In the genomic region with DNA sequence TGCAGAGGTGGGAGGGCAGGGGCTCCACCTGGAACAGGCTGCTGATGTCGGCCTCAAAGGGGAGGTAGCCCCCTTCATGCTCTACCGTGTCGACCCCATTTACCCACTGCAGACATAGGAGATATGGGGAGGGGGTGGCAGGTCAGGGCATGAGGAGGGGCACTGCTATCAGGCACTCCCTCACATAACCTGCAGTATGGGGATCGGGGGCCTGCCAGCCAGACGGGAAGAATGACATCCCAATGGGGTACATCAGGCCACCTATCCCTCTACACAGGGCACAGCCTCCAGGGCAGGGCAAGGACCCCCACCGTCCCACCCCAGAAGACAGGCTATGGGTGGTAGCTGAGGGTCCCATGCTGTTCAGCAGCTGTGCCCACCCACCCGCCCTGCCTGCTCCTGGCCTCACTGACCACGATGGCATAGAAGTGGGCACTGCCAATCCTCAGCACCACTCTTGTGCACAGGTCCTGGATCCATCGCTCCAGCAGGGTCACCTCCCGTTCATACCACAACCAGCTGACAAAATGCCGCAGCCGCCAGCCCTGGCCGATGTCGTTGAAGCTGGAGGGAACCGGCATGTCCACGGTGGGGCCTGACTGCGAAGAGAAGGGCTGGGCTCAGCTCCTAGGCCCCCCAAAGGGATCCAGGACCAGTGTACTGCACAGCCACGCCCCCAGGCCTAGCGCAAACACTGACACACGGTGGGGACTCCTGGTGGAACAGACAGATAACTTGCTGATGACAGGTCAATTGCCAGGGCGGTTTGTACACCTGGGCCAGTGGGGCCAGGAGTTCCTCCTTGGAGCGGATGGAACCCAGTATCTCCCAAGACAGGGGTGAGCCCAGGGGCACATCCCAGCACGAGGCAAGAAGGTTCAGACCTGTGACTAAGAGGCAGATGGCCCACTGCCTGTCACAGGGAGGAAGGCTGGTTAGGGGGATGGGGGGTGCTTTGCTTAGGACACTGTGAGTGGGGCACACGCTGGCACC, we compare ENCODE assay signal across 16 cellular contexts. TPM values are rescaled to one million over a fixed set of nuclear protein-coding genes. Genes with fewer than 3 reads are reported as not detected.
A peak's percentile ranks its signal among the peaks of the same experiment; 100 is the strongest.
DNase-seq lines count a peak whose midpoint lies in the region; ATAC-seq and TF ChIP-seq lines count a peak whose summit lies in the region.
"Had no signal": no experiment of that assay in that cellular context is flagged by ENCODE, and none has a peak within 500 bp of the region (broad histone marks: within the 10 kb centered on the region; RNA-seq: fewer than 3 reads in every experiment).

No MANE protein-coding gene starts in this region.

- TF ChIP-seq CTCF in brain (conservative IDR thresholded peaks at IDR 0.05) (no peak), omental fat pad (IDR thresholded peaks at IDR 0.05) (no peak)

- H3K4me3 ChIP-seq in Karpas-422 (ENCODE audit: low read length): no peak overlapping the region
- H3K4me3 ChIP-seq: A549 had no signal

- H3K9me3 Mint-ChIP-seq in activated CD4-positive, alpha-beta T cell treated with anti-CD3 and anti-CD28 coated beads for 36 hours (ENCODE audit: low read depth): no peaks in the 10 kb centered on the region
- H3K9me3 Mint-ChIP-seq in brain: no peaks in the 10 kb centered on the region

- no peaks in the 10 kb centered on the region for H3K27me3 ChIP-seq in Karpas-422 (ENCODE audit: low read length)
- H3K27me3 ChIP-seq: right atrium auricular region, tibial artery had no signal

- no peak overlapping the region for H2AFZ ChIP-seq in Karpas-422 (ENCODE audit: low read length)

- no peak overlapping the region for H3K9ac ChIP-seq in Karpas-422 (ENCODE audit: low read length)

- H3K9me3 ChIP-seq in Karpas-422 (ENCODE audit: low read length): no peaks in the 10 kb centered on the region
- H3K9me3 ChIP-seq: A549, right atrium auricular region, tibial artery had no signal

- intact Hi-C loops in activated CD4-positive, alpha-beta T cell treated with anti-CD3 and anti-CD28 coated beads for 36 hours (cut with DNase I, micrococcal nuclease): loop anchor here in 1 of 2 experiments (5.0 to 10.0 kb wide), 2 partner anchors 300 to 392 kb away; a partner anchor contains a TSS

- no peaks in the 10 kb centered on the region for H4K20me1 ChIP-seq in Karpas-422 (ENCODE audit: insufficient read depth, low read depth, low read length)

- H3K27ac ChIP-seq in Karpas-422 (ENCODE audit: low read length): no peak overlapping the region
- H3K27ac ChIP-seq: A549, epithelial cell of prostate, right atrium auricular region, tibial artery had no signal

- H3K4me2 ChIP-seq in Karpas-422 (ENCODE audit: low read depth, low read length, poor library complexity, severe bottlenecking): no peak overlapping the region

- CTCF ChIA-PET in activated CD4-positive, alpha-beta T cell treated with anti-CD3 and anti-CD28 coated beads for 36 hours (lab: Charles Lee): no interaction called here

- H3K4me1 ChIP-seq in Karpas-422 (ENCODE audit: low read length): peaks cover 12% of the 10 kb centered on the region
- H3K4me1 ChIP-seq: A549 had no signal

- H3K36me3 ChIP-seq in Karpas-422 (ENCODE audit: insufficient read depth, low read length): peaks cover 25% of the 10 kb centered on the region

- peaks cover 29% of the 10 kb centered on the region for H3K4me1 Mint-ChIP-seq in activated CD4-positive, alpha-beta T cell treated with anti-CD3 and anti-CD28 coated beads for 36 hours
- peaks cover 16% of the 10 kb centered on the region for H3K4me1 Mint-ChIP-seq in brain

- H3K27ac Mint-ChIP-seq in activated CD4-positive, alpha-beta T cell treated with anti-CD3 and anti-CD28 coated beads for 36 hours: no peak overlapping the region
- peak overlapping the region in 2 of 5 experiments; percentile 33 to 43 for H3K27ac Mint-ChIP-seq in brain

- no peak for ATAC-seq in activated CD4-positive, alpha-beta T cell treated with anti-CD3 and anti-CD28 coated beads for 36 hours
- ATAC-seq in omental fat pad (ENCODE audit: low FRiP score) (peak; percentile 22), HG02840 (IDR thresholded peaks at IDR 0.05; ENCODE audit: low FRiP score, unreplicated experiment) (no peak)
- ATAC-seq: A549 had no signal

- no peaks in the 10 kb centered on the region for H3K27me3 Mint-ChIP-seq in activated CD4-positive, alpha-beta T cell treated with anti-CD3 and anti-CD28 coated beads for 36 hours
- no peaks in the 10 kb centered on the region for H3K27me3 Mint-ChIP-seq in brain

- peaks cover 33% of the 10 kb centered on the region for H3K36me3 Mint-ChIP-seq in activated CD4-positive, alpha-beta T cell treated with anti-CD3 and anti-CD28 coated beads for 36 hours (ENCODE audit: low read depth)
- H3K36me3 Mint-ChIP-seq in brain: peaks cover 27% of the 10 kb centered on the region

- peak; percentile 44 for DNase-seq in activated CD4-positive, alpha-beta T cell treated with anti-CD3 and anti-CD28 coated beads for 36 hours
- DNase-seq in activated CD4-positive, alpha-beta T cell treated with anti-CD3 and anti-CD28 coated beads for 4 hours: no peak
- DNase-seq in Karpas-422: peak; percentile 41
- DNase-seq in omental fat pad (ENCODE audit: low spot score): no peak
- no peak for DNase-seq in NCI-H524 (lab: John Stamatoyannopoulos, UW)
- DNase-seq in NCI-H1092 (lab: John Stamatoyannopoulos, UW): no peak
- DNase-seq: mesendoderm, NCI-H226, T-helper 9 cell, tibial artery had no signal

- POLR2A ChIA-PET in activated CD4-positive, alpha-beta T cell treated with anti-CD3 and anti-CD28 coated beads for 36 hours (lab: Charles Lee): interaction anchor here (0.7 to 1.0 kb wide), 2 partner anchors 36 to 199 kb away, joined by 3 to 6 read pairs; a partner anchor contains a TSS

- peaks cover 25% of the 10 kb centered on the region for H3K79me2 ChIP-seq in Karpas-422 (ENCODE audit: low read length)

- H3K9me2 ChIP-seq in Karpas-422 (replicated peaks; ENCODE audit: insufficient read depth, low read length): no peaks in the 10 kb centered on the region

- peak overlapping the region; percentile 51 for H3K4me3 Mint-ChIP-seq in activated CD4-positive, alpha-beta T cell treated with anti-CD3 and anti-CD28 coated beads for 36 hours
- peak overlapping the region; percentile 69 to 86 (median 80) for H3K4me3 Mint-ChIP-seq in brain

RNA-seq across cellular contexts. Expression of a gene that starts 24.1 kb away (rescaled TPM):
- total RNA-seq in activated CD4-positive, alpha-beta T cell treated with anti-CD3 and anti-CD28 coated beads for 36 hours: 10 to 100 TPM; 13.5 to 14.6 TPM
- 103 and 125 TPM in 2 replicates for total RNA-seq in Karpas-422 (2014; rRNA removed; shearing (Covaris generic); ENCODE audit: low replicate concordance)
- not detected for polyA plus RNA-seq in brain (ENCODE audit: insufficient read depth, low read depth, low replicate concordance)
- 1 to 10 TPM in 2 of 4 donors, under 1 TPM in 1, not detected in 1; 0.38 to 6.9 (median 1.3) TPM for total RNA-seq in omental fat pad
- total RNA-seq: right atrium auricular region had no signal
- polyA plus RNA-seq: A549 had no signal

RNA-seq across cellular contexts. Expression of a gene that starts 36.0 kb away (rescaled TPM):
- 1 to 10 TPM; 1.6 to 1.7 TPM for total RNA-seq in activated CD4-positive, alpha-beta T cell treated with anti-CD3 and anti-CD28 coated beads for 36 hours
- 8.5 and 12.0 TPM in 2 replicates for total RNA-seq in Karpas-422 (2014; rRNA removed; shearing (Covaris generic); ENCODE audit: low replicate concordance)
- 1.6 TPM for polyA plus RNA-seq in brain (ENCODE audit: insufficient read depth, low read depth, low replicate concordance)
- 1 to 10 TPM; 2.8 to 5.1 (median 4.0) TPM for total RNA-seq in omental fat pad

RNA-seq across cellular contexts. Expression of a gene that starts 39.3 kb away (rescaled TPM):
- total RNA-seq in activated CD4-positive, alpha-beta T cell treated with anti-CD3 and anti-CD28 coated beads for 36 hours: under 1 TPM in 1 of 2 experiments, not detected in 1; 0.80 TPM
- total RNA-seq in Karpas-422 (2014; rRNA removed; shearing (Covaris generic); ENCODE audit: low replicate concordance): 321 and 642 TPM in 2 replicates
- 2.7 TPM for polyA plus RNA-seq in brain (ENCODE audit: insufficient read depth, low read depth, low replicate concordance)
- total RNA-seq in omental fat pad: not detected
- total RNA-seq: right atrium auricular region had no signal

RNA-seq across cellular contexts. Expression of a gene that starts 47.9 kb away (rescaled TPM):
- total RNA-seq in activated CD4-positive, alpha-beta T cell treated with anti-CD3 and anti-CD28 coated beads for 36 hours: 1 to 10 TPM in 1 of 2 experiments, under 1 TPM in 1; 0.30 to 1.3 TPM
- total RNA-seq in Karpas-422 (2014; rRNA removed; shearing (Covaris generic); ENCODE audit: low replicate concordance): not detected in 2 replicates
- not detected for polyA plus RNA-seq in brain (ENCODE audit: insufficient read depth, low read depth, low replicate concordance)
- total RNA-seq in omental fat pad: not detected
- total RNA-seq: cardiac septum, right atrium auricular region had no signal
- polyA plus RNA-seq: A549 had no signal

RNA-seq across cellular contexts. Expression of a gene that starts 52.9 kb away (rescaled TPM):
- 100 to 1,000 TPM; 131 to 134 TPM for total RNA-seq in activated CD4-positive, alpha-beta T cell treated with anti-CD3 and anti-CD28 coated beads for 36 hours
- total RNA-seq in Karpas-422 (2014; rRNA removed; shearing (Covaris generic); ENCODE audit: low replicate concordance): 115 and 220 TPM in 2 replicates
- 332 TPM for polyA plus RNA-seq in brain (ENCODE audit: insufficient read depth, low read depth, low replicate concordance)
- total RNA-seq in omental fat pad: 10 to 100 TPM; 19.9 to 61.2 (median 31.2) TPM

Comparison
In these comparisons a context has a peak if more than half of its experiments do, and no peak if none do; other contexts are left out.
1. DNase-seq: peak in activated CD4-positive, alpha-beta T cell treated with anti-CD3 and anti-CD28 coated beads for 36 hours (single experiment) and Karpas-422 (single experiment); none in activated CD4-positive, alpha-beta T cell treated with anti-CD3 and anti-CD28 coated beads for 4 hours (0 of 2), omental fat pad (single experiment), NCI-H524 (0 of 2) and NCI-H1092 (single experiment).
2. RNA of a gene that starts 39.3 kb away (total RNA-seq): 321 to 642 TPM in Karpas-422; 0.80 TPM in activated CD4-positive, alpha-beta T cell treated with anti-CD3 and anti-CD28 coated beads for 36 hours and not detected in omental fat pad; every median in the first group is over 100 times any median in the second.